ENCODE assay signal across 10 cellular contexts in the genomic region with DNA sequence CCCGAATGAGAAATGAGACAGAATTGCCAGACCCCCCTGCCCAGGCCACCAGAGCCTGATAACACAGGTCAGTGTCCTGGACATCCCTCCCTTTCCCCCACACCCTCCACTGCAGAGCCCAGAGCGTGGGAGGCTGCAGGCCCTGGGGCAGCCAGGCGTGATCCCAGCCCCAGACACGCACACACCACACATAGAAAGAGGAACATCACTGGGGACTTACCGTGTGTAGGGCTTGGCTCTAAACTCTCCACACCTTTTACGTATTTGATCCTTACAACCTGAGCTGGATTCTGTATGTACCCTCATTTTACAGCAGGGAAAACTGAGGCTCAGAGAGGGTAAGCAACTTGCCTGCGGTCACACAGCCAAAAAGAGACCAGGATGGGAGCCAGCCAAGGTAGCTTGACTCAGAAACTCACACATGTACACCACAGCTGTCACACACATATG. TPM values are rescaled to one million over a fixed set of nuclear protein-coding genes. Genes with fewer than 3 reads are reported as not detected.
DNase-seq lines count a peak whose midpoint lies in the region; ATAC-seq and TF ChIP-seq lines count a peak whose summit lies in the region.
"Had no signal": no experiment of that assay in that cellular context is flagged by ENCODE, and none has a peak within 500 bp of the region (broad histone marks: within the 10 kb centered on the region; RNA-seq: fewer than 3 reads in every experiment).

No MANE protein-coding gene starts in this region.

- H3K27ac ChIP-seq in upper lobe of right lung (peak overlapping the region; percentile 17), gastrocnemius medialis (no peak overlapping the region)
- H3K27ac ChIP-seq: C4-2B had no signal

- TF ChIP-seq CTCF in upper lobe of right lung (IDR thresholded peaks at IDR 0.05) (no peak), gastrocnemius medialis (IDR thresholded peaks at IDR 0.05 in 4 of 5, conservative IDR thresholded peaks at IDR 0.05 in 1 of 5) (no peak), osteocyte (IDR thresholded peaks at IDR 0.05) (no peak)

- intact Hi-C loops in upper lobe of right lung (cut with DNase I): loop anchor here (10.0 kb wide), 1 partner anchor 178 kb away; no protein-coding TSS in a partner anchor
- intact Hi-C loops in gastrocnemius medialis (cut with DNase I; ENCODE audit: low total_unique reads): no loop called here

- no peak overlapping the region for H3K4me3 ChIP-seq in upper lobe of right lung
- no peak overlapping the region for H3K4me3 ChIP-seq in gastrocnemius medialis

- H3K9me3 ChIP-seq in upper lobe of right lung: no peaks in the 10 kb centered on the region
- no peaks in the 10 kb centered on the region for H3K9me3 ChIP-seq in gastrocnemius medialis

- no peak for DNase-seq in activated naive CD4-positive, alpha-beta T cell treated with anti-CD3 and anti-CD28 coated beads, Interleukin-2, amount 10 ng/mL, durations not matched to agents 7 days and 5 days
- DNase-seq in activated naive CD4-positive, alpha-beta T cell treated with Interleukin-2 at 50 U/mL for 16 hours: no peak
- DNase-seq in activated naive CD4-positive, alpha-beta T cell treated with anti-CD3 and anti-CD28 coated beads, Interleukin-2, amount 50 U/mL, for 72 hours (ENCODE audit: low spot score in 2 of 2): no peak
- DNase-seq in upper lobe of right lung: no peak
- DNase-seq in gastrocnemius medialis: no peak
- DNase-seq in osteocyte (ENCODE audit: extremely low spot score, unreplicated experiment): no peak
- DNase-seq: NCI-H1694 treated with DMSO at 0.1 percent for 48 hours had no signal

- no peaks in the 10 kb centered on the region for H3K27me3 ChIP-seq in upper lobe of right lung
- no peaks in the 10 kb centered on the region for H3K27me3 ChIP-seq in gastrocnemius medialis

- CTCF ChIA-PET in activated naive CD4-positive, alpha-beta T cell treated with anti-CD3 and anti-CD28 coated beads, Interleukin-2, amount 10 ng/mL, durations not matched to agents 7 days and 5 days (lab: Charles Lee): interaction anchor here (1.7 kb wide), 2 partner anchors 10 to 12 kb away, joined by 5 read pairs; no protein-coding TSS in a partner anchor

- peaks cover 12% of the 10 kb centered on the region for H3K4me1 ChIP-seq in upper lobe of right lung
- H3K4me1 ChIP-seq in gastrocnemius medialis: peaks cover 7 to 15% of the 10 kb centered on the region in 2 donors

- H3K36me3 ChIP-seq in upper lobe of right lung: peaks cover 6% of the 10 kb centered on the region
- H3K36me3 ChIP-seq in gastrocnemius medialis: peaks cover 0 to 6% of the 10 kb centered on the region in 2 donors

- H3K36me3 Mint-ChIP-seq in activated naive CD4-positive, alpha-beta T cell treated with anti-CD3 and anti-CD28 coated beads, Interleukin-2, amount 10 ng/mL, durations not matched to agents 7 days and 5 days: peaks cover 13% of the 10 kb centered on the region
- H3K36me3 Mint-ChIP-seq in activated naive CD4-positive, alpha-beta T cell treated with anti-CD3 and anti-CD28 coated beads, Interleukin-2, amount 50 U/mL, for 72 hours: peaks cover 14 to 24% of the 10 kb centered on the region in 2 donors
- peaks cover 6% of the 10 kb centered on the region for H3K36me3 Mint-ChIP-seq in osteocyte (ENCODE audit: unreplicated experiment)

- no peak overlapping the region for H3K4me3 Mint-ChIP-seq in activated naive CD4-positive, alpha-beta T cell treated with anti-CD3 and anti-CD28 coated beads, Interleukin-2, amount 10 ng/mL, durations not matched to agents 7 days and 5 days
- no peak overlapping the region for H3K4me3 Mint-ChIP-seq in osteocyte (ENCODE audit: unreplicated experiment)

- peak; percentile 32 for ATAC-seq in HG03460 (IDR thresholded peaks at IDR 0.05; ENCODE audit: unreplicated experiment)
- ATAC-seq in activated naive CD4-positive, alpha-beta T cell treated with anti-CD3 and anti-CD28 coated beads, Interleukin-2, amount 50 U/mL, for 72 hours: no peak
- no peak for ATAC-seq in upper lobe of right lung
- ATAC-seq in gastrocnemius medialis: no peak
- ATAC-seq in GM18870 (IDR thresholded peaks at IDR 0.05; ENCODE audit: unreplicated experiment): no peak

- H3K27ac Mint-ChIP-seq in activated naive CD4-positive, alpha-beta T cell treated with anti-CD3 and anti-CD28 coated beads, Interleukin-2, amount 10 ng/mL, durations not matched to agents 7 days and 5 days: peak overlapping the region; percentile 89
- H3K27ac Mint-ChIP-seq in activated naive CD4-positive, alpha-beta T cell treated with anti-CD3 and anti-CD28 coated beads, Interleukin-2, amount 50 U/mL, for 72 hours: peak overlapping the region; percentile 91 to 96
- no peak overlapping the region for H3K27ac Mint-ChIP-seq in osteocyte (ENCODE audit: unreplicated experiment)

- in situ Hi-C loops in gastrocnemius medialis (cut with MboI; ENCODE audit: low sequenced_read_pairs in 4 of 4): loop anchor here in 1 of 4 donors (10.0 kb wide), 1 partner anchor 292 kb away; no protein-coding TSS in a partner anchor

- peaks cover 68% of the 10 kb centered on the region for H3K4me1 Mint-ChIP-seq in activated naive CD4-positive, alpha-beta T cell treated with anti-CD3 and anti-CD28 coated beads, Interleukin-2, amount 10 ng/mL, durations not matched to agents 7 days and 5 days
- peaks cover 12% of the 10 kb centered on the region for H3K4me1 Mint-ChIP-seq in osteocyte (ENCODE audit: unreplicated experiment)

- H3K27me3 Mint-ChIP-seq in activated naive CD4-positive, alpha-beta T cell treated with anti-CD3 and anti-CD28 coated beads, Interleukin-2, amount 10 ng/mL, durations not matched to agents 7 days and 5 days: peaks cover 5% of the 10 kb centered on the region
- peaks cover 4% of the 10 kb centered on the region for H3K27me3 Mint-ChIP-seq in osteocyte (ENCODE audit: unreplicated experiment)

- H3K9me3 Mint-ChIP-seq in activated naive CD4-positive, alpha-beta T cell treated with anti-CD3 and anti-CD28 coated beads, Interleukin-2, amount 10 ng/mL, durations not matched to agents 7 days and 5 days: no peaks in the 10 kb centered on the region
- H3K9me3 Mint-ChIP-seq in activated naive CD4-positive, alpha-beta T cell treated with anti-CD3 and anti-CD28 coated beads, Interleukin-2, amount 50 U/mL, for 72 hours: no peaks in the 10 kb centered on the region
- H3K9me3 Mint-ChIP-seq in osteocyte (ENCODE audit: unreplicated experiment): no peaks in the 10 kb centered on the region

- no peak for TF ChIP-seq POLR2A in gastrocnemius medialis (IDR thresholded peaks at IDR 0.05)

RNA-seq across cellular contexts. Expression of gene ANGPTL6, which starts 0.3 kb away (rescaled TPM):
- 10 to 100 TPM in 1 of 2 donors, 1 to 10 TPM in 1; 9.1 to 17.1 TPM for total RNA-seq in activated naive CD4-positive, alpha-beta T cell treated with anti-CD3 and anti-CD28 coated beads, Interleukin-2, amount 50 U/mL, for 72 hours
- 0.23 TPM for total RNA-seq in upper lobe of right lung
- 1 to 10 TPM in 1 of 4 donors, not detected in 3; 4.0 TPM for total RNA-seq in gastrocnemius medialis
- total RNA-seq in osteocyte: 0.18 and 0.21 TPM in 2 replicates

RNA-seq across cellular contexts. Expression of gene PPAN, which starts 3.4 kb away (rescaled TPM):
- 100 to 1,000 TPM in 1 of 2 donors, 10 to 100 TPM in 1; 52.7 to 209 TPM for total RNA-seq in activated naive CD4-positive, alpha-beta T cell treated with anti-CD3 and anti-CD28 coated beads, Interleukin-2, amount 50 U/mL, for 72 hours
- total RNA-seq in upper lobe of right lung (35.2 TPM), gastrocnemius medialis (10 to 100 TPM; 30.5 to 42.3 (median 36.7) TPM), osteocyte (34.4 and 40.9 TPM in 2 replicates)

RNA-seq across cellular contexts. Expression of gene P2RY11, which starts 8.7 kb away (rescaled TPM):
- 100 to 1,000 TPM in 1 of 2 donors, 10 to 100 TPM in 1; 18.1 to 101 TPM for total RNA-seq in activated naive CD4-positive, alpha-beta T cell treated with anti-CD3 and anti-CD28 coated beads, Interleukin-2, amount 50 U/mL, for 72 hours
- total RNA-seq in upper lobe of right lung (13.5 TPM), gastrocnemius medialis (1 to 10 TPM in 3 of 4 donors, not detected in 1; 2.4 to 4.3 (median 3.9) TPM), osteocyte (11.8 and 15.7 TPM in 2 replicates)

RNA-seq across cellular contexts. Expression of gene SHFL, which starts 16.7 kb away (rescaled TPM):
- total RNA-seq in activated naive CD4-positive, alpha-beta T cell treated with anti-CD3 and anti-CD28 coated beads, Interleukin-2, amount 50 U/mL, for 72 hours: 10 to 100 TPM; 56.5 to 76.1 TPM
- total RNA-seq in upper lobe of right lung: 52.0 TPM
- total RNA-seq in gastrocnemius medialis: 10 to 100 TPM in 1 of 4 donors, 1 to 10 TPM in 3; 2.2 to 11.2 (median 2.8) TPM
- total RNA-seq in osteocyte: 35.9 and 38.7 TPM in 2 replicates

RNA-seq across cellular contexts. Expression of gene EIF3G, which starts 16.9 kb away (rescaled TPM):
- total RNA-seq in activated naive CD4-positive, alpha-beta T cell treated with anti-CD3 and anti-CD28 coated beads, Interleukin-2, amount 50 U/mL, for 72 hours: 100 to 1,000 TPM; 223 to 292 TPM
- total RNA-seq in upper lobe of right lung (175 TPM), gastrocnemius medialis (100 to 1,000 TPM; 321 to 516 (median 354) TPM), osteocyte (209 and 217 TPM in 2 replicates)
